Comparison of ENCODE assay signal across 8 cellular contexts in the genomic region with DNA sequence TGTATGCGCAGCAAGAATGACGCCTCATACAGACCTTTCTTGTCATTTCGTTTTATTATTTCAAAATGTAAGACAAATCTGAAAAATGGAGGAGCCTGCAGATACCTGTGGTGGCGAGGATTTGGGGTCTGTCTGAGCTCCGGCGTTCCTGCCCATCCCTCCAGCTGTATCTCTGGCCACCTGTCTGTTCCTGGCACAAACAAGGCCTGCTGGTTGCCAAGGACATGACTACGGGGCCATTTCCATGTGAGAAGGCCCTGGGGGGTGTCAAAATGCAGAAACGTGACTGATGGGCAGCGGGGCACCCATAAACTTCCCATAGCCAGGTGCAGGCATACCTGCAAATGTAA. TPM values are rescaled to one million over a fixed set of nuclear protein-coding genes. Genes with fewer than 3 reads are reported as not detected.
DNase-seq lines count a peak whose midpoint lies in the region; ATAC-seq and TF ChIP-seq lines count a peak whose summit lies in the region.

No MANE protein-coding gene starts in this region.

- no peak overlapping the region for H2BK120ac ChIP-seq in mesenchymal stem cell (ENCODE audit: low read depth, low read length)

- in situ Hi-C loops in astrocyte of the cerebellum (cut with HindIII; ENCODE audit: low sequenced_read_pairs), result no loop called here

- H3K27me3 ChIP-seq in left ventricle myocardium inferior (ENCODE audit: low read depth) (no peaks in the 10 kb centered on the region), mesenchymal stem cell (ENCODE audit: control insufficient read depth in 1 of 2, insufficient read depth in 1 of 2, low read length in 2 of 2) (peaks cover 4 to 22% of the 10 kb centered on the region in 2 experiments), vagina (no peaks in the 10 kb centered on the region)

- H3K9me3 ChIP-seq in left ventricle myocardium inferior (replicated peaks), result no peaks in the 10 kb centered on the region
- no peaks in the 10 kb centered on the region for H3K9me3 ChIP-seq in mesenchymal stem cell (ENCODE audit: control insufficient read depth, low read length)
- H3K9me3 ChIP-seq in vagina, result no peaks in the 10 kb centered on the region

- H2BK15ac ChIP-seq in mesenchymal stem cell (ENCODE audit: low read depth, poor library complexity, severe bottlenecking), result no peak overlapping the region

- peak overlapping the region; percentile 71 for H3K4me3 ChIP-seq in left ventricle myocardium inferior
- H3K4me3 ChIP-seq in astrocyte of the cerebellum (ENCODE audit: low read depth, low read length), result peak overlapping the region; percentile 48
- peak overlapping the region; percentile 42 to 73 for H3K4me3 ChIP-seq in mesenchymal stem cell (ENCODE audit: insufficient read depth in 1 of 2, low read depth in 1 of 2, low read length in 2 of 2)
- peak overlapping the region; percentile 47 to 48 for H3K4me3 ChIP-seq in vagina

- H3K4ac ChIP-seq in mesenchymal stem cell (ENCODE audit: low read depth in 1 of 2, low read length in 2 of 2), result no peak overlapping the region

- TF ChIP-seq POLR2A in vagina (IDR thresholded peaks at IDR 0.05), result no peak

- ATAC-seq in Right ventricle myocardium inferior (no peak), left colon (no peak)

- WGBS in mesenchymal stem cell, result 79% methylated on average over 7 of the region's 9 CpGs

- H2BK5ac ChIP-seq in mesenchymal stem cell (ENCODE audit: low read depth, low read length, poor library complexity, severe bottlenecking), result no peak overlapping the region

- H3K79me1 ChIP-seq in mesenchymal stem cell (replicated peaks; ENCODE audit: low read length, poor library complexity, severe bottlenecking), result no peaks in the 10 kb centered on the region

- no peaks in the 10 kb centered on the region for H3K36me3 ChIP-seq in left ventricle myocardium inferior
- H3K36me3 ChIP-seq in mesenchymal stem cell (ENCODE audit: control insufficient read depth in 1 of 2, insufficient read depth in 2 of 2, low read depth in 1 of 2, low read length in 2 of 2), result no peaks in the 10 kb centered on the region
- H3K36me3 ChIP-seq in vagina, result no peaks in the 10 kb centered on the region

- no peak overlapping the region for H4K8ac ChIP-seq in mesenchymal stem cell (ENCODE audit: low read length)

- H3K14ac ChIP-seq in mesenchymal stem cell (ENCODE audit: low read length in 2 of 2), result no peak overlapping the region

- H2AFZ ChIP-seq in mesenchymal stem cell (ENCODE audit: low read depth, low read length), result no peak overlapping the region

- no peak overlapping the region for H4K91ac ChIP-seq in mesenchymal stem cell (ENCODE audit: low read length)

- intact Hi-C loops in left ventricle myocardium inferior (cut with micrococcal nuclease) (no loop called here), Right ventricle myocardium inferior (cut with DNase I) (loop anchor here (5.0 kb wide), 1 partner anchor 92 kb away; no protein-coding TSS in a partner anchor), vagina (cut with DNase I) (no loop called here), left colon (cut with DNase I, micrococcal nuclease) (no loop called here)

- no peak for TF ChIP-seq CTCF in left ventricle myocardium inferior (IDR thresholded peaks at IDR 0.05; ENCODE audit: borderline replicate concordance)
- no peak for TF ChIP-seq CTCF in astrocyte of the cerebellum (IDR thresholded peaks at IDR 0.05; ENCODE audit: low read depth, low read length, missing control alignments)
- TF ChIP-seq CTCF in vagina (IDR thresholded peaks at IDR 0.05), result no peak

- H3K4me2 ChIP-seq in mesenchymal stem cell (ENCODE audit: low read length, poor library complexity, severe bottlenecking), result peak overlapping the region; percentile 47

- no peak overlapping the region for H2AK5ac ChIP-seq in mesenchymal stem cell (ENCODE audit: low read length, severe bottlenecking)

- H3K18ac ChIP-seq in mesenchymal stem cell (ENCODE audit: low read depth in 1 of 2, low read length in 2 of 2), result no peak overlapping the region

- H3K9ac ChIP-seq in mesenchymal stem cell (ENCODE audit: low read length), result peak overlapping the region; percentile 61

- H3K4me1 ChIP-seq in left ventricle myocardium inferior, result peaks cover 6% of the 10 kb centered on the region
- H3K4me1 ChIP-seq in mesenchymal stem cell (ENCODE audit: control insufficient read depth, insufficient read depth, low read depth, low read length), result peaks cover 10% of the 10 kb centered on the region
- peaks cover 4% of the 10 kb centered on the region for H3K4me1 ChIP-seq in vagina

- H3K27ac ChIP-seq in left ventricle myocardium inferior (replicated peaks), result peak overlapping the region; percentile 58
- H3K27ac ChIP-seq in mesenchymal stem cell (ENCODE audit: low read length, poor library complexity, severe bottlenecking), result no peak overlapping the region
- H3K27ac ChIP-seq in vagina, result peak overlapping the region; percentile 17

- DNase-seq in left ventricle myocardium inferior (no peak), Right ventricle myocardium inferior (ENCODE audit: missing footprints) (no peak), astrocyte of the cerebellum (ENCODE audit: low read depth) (no peak), mesenchymal stem cell (no peak), vagina (ENCODE audit: extremely low spot score in 2 of 2) (no peak), left colon (no peak), cerebellum (ENCODE audit: low spot score) (no peak), midbrain (lab: John Stamatoyannopoulos, UW) (no peak)

- no peak overlapping the region for H2BK12ac ChIP-seq in mesenchymal stem cell (ENCODE audit: low read length in 2 of 2)

- H3K23ac ChIP-seq in mesenchymal stem cell (ENCODE audit: low read length in 2 of 2), result no peak overlapping the region

RNA-seq across cellular contexts. Expression of a gene that starts 0.6 kb away (rescaled TPM):
- total RNA-seq in left ventricle myocardium inferior (14.8 TPM), Right ventricle myocardium inferior (26.5 TPM), vagina (38.5 TPM), left colon (100 to 1,000 TPM in 1 of 2 donors, 10 to 100 TPM in 1; 97.1 to 114 TPM), cerebellum (102 TPM)
- 0.10 TPM for polyA plus RNA-seq in mesenchymal stem cell (2013, experiment 1 of 2)
- 0.16 TPM for polyA plus RNA-seq in mesenchymal stem cell (2013, experiment 2 of 2)
